Comparison of ENCODE assay signal across 12 cellular contexts in the genomic region with DNA sequence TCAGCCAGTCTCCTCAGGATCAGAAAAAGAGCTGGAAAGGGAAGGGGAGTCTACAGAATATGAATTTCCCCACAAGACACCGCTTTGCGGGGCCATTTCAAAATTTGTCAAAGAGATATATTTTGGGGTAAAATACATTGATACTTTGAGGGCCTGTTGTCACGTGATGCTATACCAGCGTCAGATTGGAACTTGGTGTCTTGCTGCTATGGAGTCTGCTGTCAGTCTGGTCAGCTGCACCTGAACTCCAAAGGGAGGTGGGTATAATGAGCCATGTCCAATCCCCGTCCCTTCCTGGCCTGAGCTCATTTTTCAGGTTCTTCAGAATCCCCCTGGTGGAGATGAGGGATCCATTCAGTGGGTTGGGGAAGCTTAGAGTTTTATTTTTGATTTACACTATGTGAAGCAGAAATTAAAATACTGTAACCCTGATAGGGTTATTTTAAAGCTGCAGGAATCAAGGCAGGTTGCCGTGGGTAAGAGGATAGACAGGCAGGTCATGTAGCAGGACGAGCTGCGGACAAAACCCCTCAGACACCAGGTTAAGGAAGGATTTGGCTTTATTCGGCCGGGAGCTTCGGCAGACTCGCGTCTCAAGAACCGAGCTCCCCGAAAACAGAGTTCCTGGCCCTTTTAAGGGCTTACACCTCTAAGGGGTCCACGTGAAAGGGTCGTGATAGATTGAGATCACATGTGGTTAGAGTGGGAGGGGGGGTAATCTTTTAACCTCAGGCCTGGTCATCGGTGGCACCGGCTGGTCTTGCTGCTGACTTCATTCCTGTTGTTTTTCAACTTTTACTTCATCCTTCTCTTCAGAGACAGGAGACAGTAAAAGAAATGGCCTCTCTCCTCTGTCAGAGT. TPM values are rescaled to one million over a fixed set of nuclear protein-coding genes. Genes with fewer than 3 reads are reported as not detected.
A peak's percentile ranks its signal among the peaks of the same experiment; 100 is the strongest.
DNase-seq lines count a peak whose midpoint lies in the region; ATAC-seq and TF ChIP-seq lines count a peak whose summit lies in the region.
"Had no signal": no experiment of that assay in that cellular context is flagged by ENCODE, and none has a peak within 500 bp of the region (broad histone marks: within the 10 kb centered on the region; RNA-seq: fewer than 3 reads in every experiment).

No MANE protein-coding gene starts in this region.

- no peaks in the 10 kb centered on the region for H3K27me3 ChIP-seq in SK-N-SH (ENCODE audit: insufficient read depth)
- H3K27me3 ChIP-seq in osteoblast (ENCODE audit: insufficient read depth, low read length) = no peaks in the 10 kb centered on the region

- H3K36me3 ChIP-seq in SK-N-SH (replicated peaks in 1 of 2; ENCODE audit: control insufficient read depth in 1 of 2, insufficient read depth in 2 of 2, low read length in 1 of 2) = peaks cover 12 to 25% of the 10 kb centered on the region in 2 experiments
- H3K36me3 ChIP-seq in osteoblast (ENCODE audit: insufficient read depth, low read length) = peaks cover 20% of the 10 kb centered on the region

- H3K4me1 ChIP-seq in SK-N-SH (ENCODE audit: control insufficient read depth in 1 of 2, insufficient read depth in 2 of 2, low read depth in 1 of 2, low read length in 1 of 2) (peaks cover 2 to 46% of the 10 kb centered on the region in 2 experiments; a peak in 1 of 4 replicates), osteoblast (ENCODE audit: insufficient read depth, low read length) (peaks cover 27% of the 10 kb centered on the region)

- peak; percentile 34; the same call in 1 of the 2 replicates for TF ChIP-seq RAD21 in SK-N-SH (IDR thresholded peaks at IDR 0.05; ENCODE audit: low read length)

- H2AFZ ChIP-seq in SK-N-SH (ENCODE audit: low read depth) (no peak overlapping the region), osteoblast (ENCODE audit: low read length) (no peak overlapping the region)

- WGBS in SK-N-SH (ENCODE audit: low lambda C conversion rate) = 94% methylated on average over 19 of the region's 19 CpGs

- CTCF ChIA-PET in SK-N-SH (lab: Yijun Ruan, JAX) = interaction anchor here (0.7 to 15.7 kb wide), 15 partner anchors 9 to 582 kb away, joined by 3 to 271 read pairs (median 4); no protein-coding TSS in a partner anchor

- H3K4me2 ChIP-seq in SK-N-SH = no peak overlapping the region
- no peak overlapping the region for H3K4me2 ChIP-seq in osteoblast (ENCODE audit: insufficient read depth, low read length)

- in situ Hi-C loops in SK-MEL-5 (cut with HindIII; ENCODE audit: low pct_unique_long_range_greater_than_20kb, low sequenced_read_pairs) = no loop called here

- ATAC-seq in SK-N-SH treated with all-trans-retinoic acid at 6 μM for 48 hours (no peak), GM21576 (IDR thresholded peaks at IDR 0.05; ENCODE audit: unreplicated experiment) (no peak)

- peaks cover 6% of the 10 kb centered on the region for H3K4me1 Mint-ChIP-seq in endothelial cell (ENCODE audit: unreplicated experiment)

- no peak overlapping the region for H3K9ac ChIP-seq in SK-N-SH

- H3K4me3 ChIP-seq in SK-N-SH (ENCODE audit: low read depth in 2 of 2, low read length in 1 of 2) = no peak overlapping the region
- H3K4me3 ChIP-seq in osteoblast (ENCODE audit: insufficient read depth, low read length) = no peak overlapping the region
- H3K4me3 ChIP-seq: HAP-1, prostate gland had no signal

- no peak for TF ChIP-seq EP300 in SK-N-SH (IDR thresholded peaks at IDR 0.05; ENCODE audit: borderline replicate concordance in 1 of 2, low read depth in 1 of 2, low read length in 1 of 2)

- H3K27ac ChIP-seq in SK-N-SH (ENCODE audit: low read depth in 2 of 2, low read length in 1 of 2) = peak overlapping the region in 1 of 2 experiments; percentile 11; a peak in 1 of 4 replicates
- peak overlapping the region; percentile 38 for H3K27ac ChIP-seq in osteoblast (ENCODE audit: low read depth, low read length)
- H3K27ac ChIP-seq: prostate gland had no signal

- POLR2A ChIA-PET in SK-N-SH (lab: Yijun Ruan, JAX) = no interaction called here

- H3K79me2 ChIP-seq in SK-N-SH (ENCODE audit: insufficient read depth) (peaks cover 33% of the 10 kb centered on the region), osteoblast (ENCODE audit: insufficient read depth, low read length) (peaks cover 38% of the 10 kb centered on the region)

- no peaks in the 10 kb centered on the region for H3K9me2 ChIP-seq in SK-N-SH

- no peaks in the 10 kb centered on the region for H3K27me3 Mint-ChIP-seq in endothelial cell (ENCODE audit: unreplicated experiment)

- no peak overlapping the region for H3K4me3 Mint-ChIP-seq in endothelial cell (ENCODE audit: unreplicated experiment)

- peak; percentile 57 for TF ChIP-seq CTCF in SK-N-SH (IDR thresholded peaks at IDR 0.05)
- TF ChIP-seq CTCF in endothelial cell (IDR thresholded peaks at IDR 0.05; ENCODE audit: unreplicated experiment) = peak; percentile 34
- peak; percentile 54 for TF ChIP-seq CTCF in osteoblast (IDR thresholded peaks at IDR 0.05; ENCODE audit: extremely low read depth, low read depth, low read length)

- H4K20me1 ChIP-seq in SK-N-SH (ENCODE audit: insufficient read depth) (peaks cover 20% of the 10 kb centered on the region), osteoblast (ENCODE audit: insufficient read depth, low read length) (peaks cover 19% of the 10 kb centered on the region)

- peaks cover 5% of the 10 kb centered on the region for H3F3A ChIP-seq in SK-N-SH (replicated peaks; ENCODE audit: insufficient read depth)

- DNase-seq in SK-N-SH (peak; percentile 40), SK-MEL-5 (ENCODE audit: low read depth, low spot score) (peak; percentile 45), endothelial cell (ENCODE audit: low spot score) (no peak), osteoblast (ENCODE audit: insufficient read length, low spot score, missing footprints) (peak; percentile 82), cerebellar nuclear complex (lab: John Stamatoyannopoulos, UW) (no peak), NOMO-1 treated with dmso at 0.1 percent for 144 hours (lab: John Stamatoyannopoulos, UW; ENCODE audit: unreplicated experiment) (no peak)
- DNase-seq: hypothalamus, NCI-H345 had no signal

- H3K9me3 ChIP-seq in SK-N-SH (no peaks in the 10 kb centered on the region), osteoblast (ENCODE audit: low read depth, low read length) (no peaks in the 10 kb centered on the region)
- H3K9me3 ChIP-seq: HAP-1, prostate gland had no signal

- no peak overlapping the region for H3K27ac Mint-ChIP-seq in endothelial cell (ENCODE audit: unreplicated experiment)

- peaks cover 14% of the 10 kb centered on the region for H3K36me3 Mint-ChIP-seq in endothelial cell (ENCODE audit: low read depth, unreplicated experiment)

- H3K9me3 Mint-ChIP-seq in endothelial cell (ENCODE audit: unreplicated experiment) = no peaks in the 10 kb centered on the region

TF ChIP-seq in SK-N-SH, 30 proteins besides CTCF, POLR2A, EP300 and RAD21:
- TF ChIP-seq SMC3 (IDR thresholded peaks at IDR 0.05; ENCODE audit: low read depth, low read length) (peak; percentile 8; the same call in 1 of the 2 replicates), EZH2phosphoT487 (IDR thresholded peaks at IDR 0.05; ENCODE audit: borderline replicate concordance, low read depth) (no peak)

TF ChIP-seq in SK-N-SH treated with all-trans-retinoic acid at 6 μM for 48 hours, 23 proteins besides CTCF, POLR2A, EP300 and RAD21 (continues in another document):
- TF ChIP-seq BACH2 (CRISPR knock-in tag; IDR thresholded peaks at IDR 0.05; ENCODE audit: borderline replicate concordance) (no peak), SNAI2 (CRISPR knock-in tag; IDR thresholded peaks at IDR 0.05) (no peak), ZNF565 (CRISPR knock-in tag; conservative IDR thresholded peaks at IDR 0.05; ENCODE audit: low read depth) (no peak), ZNF70 (CRISPR knock-in tag; IDR thresholded peaks at IDR 0.05) (no peak), GLIS3 (CRISPR knock-in tag; IDR thresholded peaks at IDR 0.05) (no peak), TCF4 (CRISPR knock-in tag; IDR thresholded peaks at IDR 0.05; ENCODE audit: borderline replicate concordance) (no peak), OSR1 (CRISPR knock-in tag; IDR thresholded peaks at IDR 0.05) (no peak), ISL1 (CRISPR knock-in tag; IDR thresholded peaks at IDR 0.05) (no peak), ARNTL (CRISPR knock-in tag; IDR thresholded peaks at IDR 0.05; ENCODE audit: borderline replicate concordance, low read depth) (no peak), ZFP30 (CRISPR knock-in tag; IDR thresholded peaks at IDR 0.05) (no peak)
- TF ChIP-seq, protein P1, sequence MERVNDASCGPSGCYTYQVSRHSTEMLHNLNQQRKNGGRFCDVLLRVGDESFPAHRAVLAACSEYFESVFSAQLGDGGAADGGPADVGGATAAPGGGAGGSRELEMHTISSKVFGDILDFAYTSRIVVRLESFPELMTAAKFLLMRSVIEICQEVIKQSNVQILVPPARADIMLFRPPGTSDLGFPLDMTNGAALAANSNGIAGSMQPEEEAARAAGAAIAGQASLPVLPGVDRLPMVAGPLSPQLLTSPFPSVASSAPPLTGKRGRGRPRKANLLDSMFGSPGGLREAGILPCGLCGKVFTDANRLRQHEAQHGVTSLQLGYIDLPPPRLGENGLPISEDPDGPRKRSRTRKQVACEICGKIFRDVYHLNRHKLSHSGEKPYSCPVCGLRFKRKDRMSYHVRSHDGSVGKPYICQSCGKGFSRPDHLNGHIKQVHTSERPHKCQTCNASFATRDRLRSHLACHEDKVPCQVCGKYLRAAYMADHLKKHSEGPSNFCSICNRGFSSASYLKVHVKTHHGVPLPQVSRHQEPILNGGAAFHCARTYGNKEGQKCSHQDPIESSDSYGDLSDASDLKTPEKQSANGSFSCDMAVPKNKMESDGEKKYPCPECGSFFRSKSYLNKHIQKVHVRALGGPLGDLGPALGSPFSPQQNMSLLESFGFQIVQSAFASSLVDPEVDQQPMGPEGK (CRISPR knock-in tag; IDR thresholded peaks at IDR 0.05; ENCODE audit: borderline replicate concordance) = no peak
- TF ChIP-seq, protein P2, sequence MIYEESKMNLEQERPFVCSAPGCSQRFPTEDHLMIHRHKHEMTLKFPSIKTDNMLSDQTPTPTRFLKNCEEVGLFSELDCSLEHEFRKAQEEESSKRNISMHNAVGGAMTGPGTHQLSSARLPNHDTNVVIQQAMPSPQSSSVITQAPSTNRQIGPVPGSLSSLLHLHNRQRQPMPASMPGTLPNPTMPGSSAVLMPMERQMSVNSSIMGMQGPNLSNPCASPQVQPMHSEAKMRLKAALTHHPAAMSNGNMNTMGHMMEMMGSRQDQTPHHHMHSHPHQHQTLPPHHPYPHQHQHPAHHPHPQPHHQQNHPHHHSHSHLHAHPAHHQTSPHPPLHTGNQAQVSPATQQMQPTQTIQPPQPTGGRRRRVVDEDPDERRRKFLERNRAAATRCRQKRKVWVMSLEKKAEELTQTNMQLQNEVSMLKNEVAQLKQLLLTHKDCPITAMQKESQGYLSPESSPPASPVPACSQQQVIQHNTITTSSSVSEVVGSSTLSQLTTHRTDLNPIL (CRISPR knock-in tag; IDR thresholded peaks at IDR 0.05; ENCODE audit: low read depth) = no peak

RNA-seq across cellular contexts. Expression of a gene that starts 2.2 kb away (rescaled TPM):
- polyA plus RNA-seq in SK-N-SH (2012; rRNA removed) = 45.5 and 53.3 TPM in 2 replicates
- polyA plus RNA-seq in SK-N-SH (2012; cell fraction: cytosol; rRNA removed) = 27.6 and 33.4 TPM in 2 replicates
- 208 and 214 TPM in 2 replicates for polyA plus RNA-seq in SK-N-SH (2012; cell fraction: nucleus; rRNA removed)
- total RNA-seq in SK-MEL-5 (2014; rRNA removed; shearing (Covaris generic)) = 14.3 and 15.8 TPM in 2 replicates
- 31.9 and 34.3 TPM in 2 replicates for polyA plus RNA-seq in SK-MEL-5 (2015; cell fraction: cytosol; rRNA removed)
- polyA plus RNA-seq in SK-MEL-5 (2015; cell fraction: nucleus; rRNA removed) = 148 and 205 TPM in 2 replicates
- total RNA-seq in endothelial cell (ENCODE audit: unreplicated experiment) = 37.8 TPM
- 35.8 and 39.2 TPM in 2 replicates for total RNA-seq in osteoblast

Comparison
In these comparisons a context has a peak if more than half of its experiments do, and no peak if none do; other contexts are left out.
1. DNase-seq: peak in SK-N-SH (single experiment), SK-MEL-5 (single experiment) and osteoblast (single experiment); none in endothelial cell (single experiment), cerebellar nuclear complex (0 of 2) and NOMO-1 treated with dmso at 0.1 percent for 144 hours (single experiment).
2. Peak in every context shown above with its lines, with median percentiles within 50 percentile points of each other: CTCF ChIP-seq.